Comparison of ENCODE assay signal across 8 cellular contexts in genomic region chr5:160311491-160312138, GRCh38. TPM values are rescaled to one million over a fixed set of nuclear protein-coding genes. Genes with fewer than 3 reads are reported as not detected.
DNase-seq lines count a peak whose midpoint lies in the region; ATAC-seq, FAIRE-seq and TF ChIP-seq lines count a peak whose summit lies in the region.

No MANE protein-coding gene starts in this region.

- H3K4me1 Mint-ChIP-seq in CD4-positive, alpha-beta T cell (ENCODE audit: low read depth): peaks cover 5% of the 10 kb centered on the region
- peaks cover 38 to 59% of the 10 kb centered on the region in 2 donors for H3K4me1 Mint-ChIP-seq in immature natural killer cell

- peak overlapping the region; percentile 57 for H3K4me3 Mint-ChIP-seq in CD4-positive, alpha-beta T cell
- H3K4me3 Mint-ChIP-seq in immature natural killer cell: peak overlapping the region; percentile 90 to 96 (median 95)

- no peak for TF ChIP-seq EP300 in stomach (IDR thresholded peaks at IDR 0.05)

- no peak for FAIRE-seq in H54 (lab: Jason Lieb, UNC)

- TF ChIP-seq CTCF in CD4-positive, alpha-beta T cell (IDR thresholded peaks at IDR 0.05): no peak
- TF ChIP-seq CTCF in stomach (IDR thresholded peaks at IDR 0.05): no peak

- no peaks in the 10 kb centered on the region for H3K9me3 Mint-ChIP-seq in CD4-positive, alpha-beta T cell
- H3K9me3 Mint-ChIP-seq in immature natural killer cell: no peaks in the 10 kb centered on the region

- POLR2A ChIA-PET in CD4-positive, alpha-beta T cell (lab: Charles Lee): no interaction called here

- CTCF ChIA-PET in CD4-positive, alpha-beta T cell (lab: Charles Lee): no interaction called here

- H3K27me3 Mint-ChIP-seq in CD4-positive, alpha-beta T cell: peaks cover 72% of the 10 kb centered on the region
- H3K27me3 Mint-ChIP-seq in immature natural killer cell (ENCODE audit: low read depth in 3 of 3): peaks cover 2 to 14% (median 6%) of the 10 kb centered on the region in 3 donors

- H3K4me3 ChIP-seq in adipocyte (ENCODE audit: low read length) (peak overlapping the region; percentile 52), stomach (peak overlapping the region; percentile 56 to 72 (median 62))

- no peak overlapping the region for H3K27ac ChIP-seq in CD4-positive, alpha-beta T cell (ENCODE audit: low read depth, low read length)
- peak overlapping the region; percentile 44 to 84 (median 68) for H3K27ac ChIP-seq in stomach

- 5 to 10% (median 6%) methylated on average over 23 to 45 of the region's 45 CpGs for WGBS in stomach, 5 donors

- H3K27me3 ChIP-seq in CD4-positive, alpha-beta T cell (ENCODE audit: control insufficient read depth, insufficient read depth, low read length): peaks cover 39% of the 10 kb centered on the region
- H3K27me3 ChIP-seq in adipocyte (replicated peaks; ENCODE audit: control insufficient read depth, insufficient read depth, low read length) (peaks cover 65% of the 10 kb centered on the region), stomach (peaks cover 0 to 43% (median 12%) of the 10 kb centered on the region in 3 donors)

- H3K9me3 ChIP-seq in CD4-positive, alpha-beta T cell (ENCODE audit: control insufficient read depth, low read length): no peaks in the 10 kb centered on the region
- H3K9me3 ChIP-seq in adipocyte (ENCODE audit: control insufficient read depth, low read length) (no peaks in the 10 kb centered on the region), stomach (no peaks in the 10 kb centered on the region)

- ATAC-seq in CD4-positive, alpha-beta T cell (ENCODE audit: poor library complexity): no peak

- H3K4me1 ChIP-seq in adipocyte (ENCODE audit: control insufficient read depth, insufficient read depth, low read length) (peaks cover 3% of the 10 kb centered on the region), stomach (peaks cover 13 to 42% (median 19%) of the 10 kb centered on the region in 4 donors)

- intact Hi-C loops in CD4-positive, alpha-beta T cell (cut with DNase I, micrococcal nuclease): no loop called here
- intact Hi-C loops in stomach (cut with DNase I; ENCODE audit: low total_unique reads): no loop called here

- no peak overlapping the region for H3K9ac ChIP-seq in adipocyte (ENCODE audit: low read length)

- no peak for DNase-seq in CD4-positive, alpha-beta T cell
- DNase-seq in H54 (ENCODE audit: insufficient read length, low spot score) (no peak), adipocyte (ENCODE audit: low read depth) (peak; percentile 64), immature natural killer cell (peak in 2 of 3 donors; percentile 15 to 24), stomach (no peak), iPS-NIHi7 (ENCODE audit: extremely low spot score) (no peak), NCI-H345 treated with DMSO at 0.1 percent for 48 hours (lab: John Stamatoyannopoulos, UW; ENCODE audit: unreplicated experiment) (no peak), DMS114 treated with DMSO at 0.1 percent for 48 hours (lab: John Stamatoyannopoulos, UW; ENCODE audit: unreplicated experiment) (no peak)

- H3K36me3 ChIP-seq in adipocyte (ENCODE audit: control insufficient read depth, insufficient read depth, low read length, severe bottlenecking): no peaks in the 10 kb centered on the region
- no peaks in the 10 kb centered on the region for H3K36me3 ChIP-seq in stomach

- H3K36me3 Mint-ChIP-seq in CD4-positive, alpha-beta T cell (ENCODE audit: low read depth): no peaks in the 10 kb centered on the region
- H3K36me3 Mint-ChIP-seq in immature natural killer cell: peaks cover 0 to under 1% (median 0%) of the 10 kb centered on the region in 3 donors

- peak; percentile 78 for TF ChIP-seq POLR2A in H54 (IDR thresholded peaks at IDR 0.05; ENCODE audit: low read depth, low read length)
- TF ChIP-seq POLR2A in stomach (IDR thresholded peaks at IDR 0.05): no peak

- no peak overlapping the region for H3K27ac Mint-ChIP-seq in CD4-positive, alpha-beta T cell
- H3K27ac Mint-ChIP-seq in immature natural killer cell: peak overlapping the region in 5 of 6 donors; percentile 8 to 90 (median 81)

RNA-seq across cellular contexts. Expression of gene CCNJL, which starts 0.7 kb away (rescaled TPM):
- not detected for total RNA-seq in CD4-positive, alpha-beta T cell
- polyA plus RNA-seq in immature natural killer cell: 10 to 100 TPM; 16.3 to 29.7 (median 26.7) TPM
- total RNA-seq in stomach: 100 to 1,000 TPM in 1 of 5 donors, 1 to 10 TPM in 4; 1.4 to 104 (median 4.5) TPM
- 1 to 10 TPM; 2.4 to 4.5 (median 2.6) TPM for polyA plus RNA-seq in stomach

RNA-seq across cellular contexts. Expression of gene C1QTNF2, which starts 58.8 kb away (rescaled TPM):
- not detected for total RNA-seq in CD4-positive, alpha-beta T cell
- polyA plus RNA-seq in immature natural killer cell: not detected
- total RNA-seq in stomach: 1 to 10 TPM in 2 of 5 donors, under 1 TPM in 1, not detected in 2; 0.45 to 4.0 (median 2.6) TPM
- polyA plus RNA-seq in stomach: 1 to 10 TPM in 1 of 3 donors, under 1 TPM in 2; 0.53 to 1.7 (median 0.61) TPM

Comparison
In these comparisons a context has a peak if more than half of its experiments do, and no peak if none do; other contexts are left out.
1. DNase-seq: peak in adipocyte (single experiment) and immature natural killer cell (2 of 3); none in CD4-positive, alpha-beta T cell (0 of 10), H54 (single experiment), stomach (single experiment), iPS-NIHi7 (single experiment), NCI-H345 treated with DMSO at 0.1 percent for 48 hours (single experiment) and DMS114 treated with DMSO at 0.1 percent for 48 hours (single experiment).